Comparison of ENCODE assay signal across 9 cellular contexts in the genomic region with DNA sequence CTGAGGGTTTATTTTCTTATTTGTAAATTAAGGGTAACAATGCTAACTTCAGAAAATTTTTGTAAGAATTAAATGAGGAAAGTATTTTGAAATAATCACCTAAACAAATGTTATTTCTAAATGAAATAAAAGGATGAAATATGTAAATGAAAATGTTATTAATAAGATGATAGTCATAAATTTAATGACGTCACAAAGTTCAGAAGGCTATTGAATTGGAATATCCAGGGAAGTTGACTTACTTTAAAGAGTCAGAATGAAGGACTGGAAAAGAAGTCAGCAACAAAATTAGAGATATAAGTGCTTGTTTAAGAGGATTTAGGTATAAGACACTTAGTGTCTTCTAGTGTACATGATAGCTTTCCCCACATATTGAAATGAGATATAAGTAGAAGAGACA.
"Had no signal": no experiment of that assay in that cellular context is flagged by ENCODE, and none has a peak within 500 bp of the region (broad histone marks: within the 10 kb centered on the region; RNA-seq: fewer than 3 reads in every experiment).

No MANE protein-coding gene starts in this region.

- DNase-seq: H9, HCEC 1CT, IMR-90, KG1 had no signal

- H3K9me3 Mint-ChIP-seq: GM23338, H9 had no signal

- H3K4me1 Mint-ChIP-seq: GM23338, H9 had no signal

- H3K27ac Mint-ChIP-seq: GM23338, H9 had no signal

- H3K4me3 Mint-ChIP-seq: GM23338, H9 had no signal

- ATAC-seq: GM23338, K562 had no signal

- FAIRE-seq: H1, H54, HTR-8/SVneo, K562 had no signal
